Comparison of ENCODE assay signal across 7 cellular contexts in the genomic region with DNA sequence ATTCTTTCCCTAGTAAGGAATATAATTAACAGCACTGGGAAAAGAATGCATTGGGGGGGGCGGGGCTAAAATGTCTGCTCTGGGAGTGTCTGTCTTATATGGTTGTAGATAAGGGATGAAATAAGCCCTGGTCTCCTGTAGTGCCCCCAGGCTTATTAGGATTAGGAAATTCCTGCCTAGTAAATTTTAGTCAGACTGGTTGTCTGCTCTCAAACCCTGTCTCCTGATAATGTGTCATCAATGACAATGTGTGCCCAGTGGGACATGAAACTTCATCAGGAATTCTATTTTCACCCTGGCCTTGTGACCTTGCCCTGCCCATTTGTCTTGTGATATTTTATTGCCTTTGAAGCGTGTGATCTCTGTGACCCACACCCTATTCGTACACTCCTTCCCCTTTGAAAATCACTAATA.
DNase-seq lines count a peak whose midpoint lies in the region; FAIRE-seq and TF ChIP-seq lines count a peak whose summit lies in the region.
"Not testable (repeated sequence)": the region's sequence is repeated elsewhere in the genome, so short reads cannot be mapped to it uniquely, and the experiment has no call there.

No MANE protein-coding gene starts in this region.

- DNase-seq in ACHN (peak; percentile 90), RCC 7860 (ENCODE audit: low spot score) (peak; percentile 12), epithelial cell of esophagus (ENCODE audit: low read depth) (peak; percentile 12), kidney tubule cell (ENCODE audit: low spot score) (peak; percentile 9)
- DNase-seq in Calu3; HEK293T (ENCODE audit: extremely low spot score): not testable (repeated sequence)

- CTCF ChIA-PET in Calu3 (lab: Charles Lee); HEK293T (lab: Yijun Ruan, JAX): not testable (repeated sequence)

- not testable (repeated sequence) for H3K4me3 ChIP-seq in epithelial cell of esophagus (ENCODE audit: low read length)

- TF ChIP-seq CTCF in Calu3 (IDR thresholded peaks at IDR 0.05; ENCODE audit: unreplicated experiment); epithelial cell of esophagus (IDR thresholded peaks at IDR 0.05; ENCODE audit: insufficient read depth, low read depth, low read length, missing control alignments); nephron (IDR thresholded peaks at IDR 0.05; ENCODE audit: unreplicated experiment in 3 of 3): not testable (repeated sequence)

- not testable (repeated sequence) for BruUV-seq in Calu3 (replicated peaks; lab: Mats Ljungman, UMichigan)

- H3K4me3 Mint-ChIP-seq in Calu3 (ENCODE audit: low read depth, unreplicated experiment); nephron: not testable (repeated sequence)

- POLR2A ChIA-PET in HEK293T (lab: Yijun Ruan, JAX) = not testable (repeated sequence)

- H3K4me1 Mint-ChIP-seq in Calu3 (ENCODE audit: low read depth, unreplicated experiment) (peaks cover 65% of the 10 kb centered on the region), nephron (peaks cover 10% of the 10 kb centered on the region)

- H3K9me3 Mint-ChIP-seq in Calu3 (ENCODE audit: low read depth, unreplicated experiment) = not testable (repeated sequence)
- peaks cover 13% of the 10 kb centered on the region for H3K9me3 Mint-ChIP-seq in nephron

- intact Hi-C loops in Calu3 (cut with micrococcal nuclease; ENCODE audit: unreplicated experiment) = loop anchor here (5.0 kb wide), 1 partner anchor 302 kb away; no protein-coding TSS in a partner anchor

- H3K36me3 Mint-ChIP-seq in Calu3 (ENCODE audit: insufficient read depth, unreplicated experiment) = peaks cover 19% of the 10 kb centered on the region
- not testable (repeated sequence) for H3K36me3 Mint-ChIP-seq in nephron (ENCODE audit: low read depth)

- not testable (repeated sequence) for H3K27me3 Mint-ChIP-seq in Calu3 (ENCODE audit: unreplicated experiment); nephron (ENCODE audit: low read depth)

- in situ Hi-C loops in ACHN (cut with HindIII; ENCODE audit: low pct_ligation_motif_present, low pct_unique_long_range_greater_than_20kb, low sequenced_read_pairs) = not testable (repeated sequence)

- FAIRE-seq in RCC 7860 (lab: Jason Lieb, UNC) = not testable (repeated sequence)

- H3K27ac Mint-ChIP-seq in Calu3 (ENCODE audit: unreplicated experiment) (peak overlapping the region; percentile 85), nephron (peak overlapping the region in 2 of 3 experiments; percentile 67 to 72)

TF ChIP-seq in HEK293T, 16 proteins besides CTCF, POLR2A, EP300 and RAD21:
- TF ChIP-seq ARNT (IDR thresholded peaks at IDR 0.05) = 0 out of 2 replicates have a peak, but pooled peaks have one; percentile 18
